ENCODE assay signal across 15 cellular contexts in genomic region chr12:124348659-124349380, GRCh38. TPM values are rescaled to one million over a fixed set of nuclear protein-coding genes. Genes with fewer than 3 reads are reported as not detected.
DNase-seq lines count a peak whose midpoint lies in the region; ATAC-seq, FAIRE-seq and TF ChIP-seq lines count a peak whose summit lies in the region.
"Had no signal": no experiment of that assay in that cellular context is flagged by ENCODE, and none has a peak within 500 bp of the region (broad histone marks: within the 10 kb centered on the region; RNA-seq: fewer than 3 reads in every experiment).

No MANE protein-coding gene starts in this region.

- H3K27me3 Mint-ChIP-seq in activated CD8-positive, alpha-beta T cell treated with anti-CD3 and anti-CD28 coated beads for 36 hours = no peaks in the 10 kb centered on the region
- H3K27me3 Mint-ChIP-seq in activated CD8-positive, alpha-beta T cell treated with anti-CD3 and anti-CD28 coated beads, Interleukin-2, amount 10 ng/mL, durations not matched to agents 7 days and 5 days (ENCODE audit: low read depth) = no peaks in the 10 kb centered on the region
- no peaks in the 10 kb centered on the region for H3K27me3 Mint-ChIP-seq in nephron progenitor cell (ENCODE audit: low read depth, poor library complexity)
- H3K27me3 Mint-ChIP-seq: CD4-positive, alpha-beta memory T cell; IgD-negative memory B cell had no signal

- DNase-seq in activated CD8-positive, alpha-beta T cell treated with anti-CD3 and anti-CD28 coated beads for 36 hours = no peak
- DNase-seq in activated CD8-positive, alpha-beta T cell treated with anti-CD3 and anti-CD28 coated beads, Interleukin-2, amount 10 ng/mL, durations not matched to agents 7 days and 5 days = no peak
- DNase-seq in bronchial epithelial cell (ENCODE audit: low read depth) (no peak), nephron progenitor cell (no peak), hippocampal formation (lab: John Stamatoyannopoulos, UW) (no peak), nucleus accumbens (lab: John Stamatoyannopoulos, UW) (no peak)
- DNase-seq: NCI-H187 treated with DMSO at 0.1 percent for 48 hours, NCI-H446, NCI-H69, SHP77 treated with DMSO at 0.1 percent for 48 hours had no signal

- no peaks in the 10 kb centered on the region for H3K27me3 ChIP-seq in bronchial epithelial cell (ENCODE audit: control insufficient read depth, insufficient read depth, low read length)

- H3K9me3 Mint-ChIP-seq in activated CD8-positive, alpha-beta T cell treated with anti-CD3 and anti-CD28 coated beads for 36 hours = no peaks in the 10 kb centered on the region
- no peaks in the 10 kb centered on the region for H3K9me3 Mint-ChIP-seq in activated CD8-positive, alpha-beta T cell treated with anti-CD3 and anti-CD28 coated beads, Interleukin-2, amount 10 ng/mL, durations not matched to agents 7 days and 5 days (ENCODE audit: insufficient read depth)
- no peaks in the 10 kb centered on the region for H3K9me3 Mint-ChIP-seq in nephron progenitor cell
- H3K9me3 Mint-ChIP-seq: CD4-positive, alpha-beta memory T cell; IgD-negative memory B cell had no signal

- no peak for TF ChIP-seq CTCF in activated CD8-positive, alpha-beta T cell treated with anti-CD3 and anti-CD28 coated beads for 36 hours (IDR thresholded peaks at IDR 0.05)
- no peak for TF ChIP-seq CTCF in bronchial epithelial cell (IDR thresholded peaks at IDR 0.05; ENCODE audit: insufficient read depth, low read length, severe bottlenecking)
- no peak for TF ChIP-seq CTCF in nephron progenitor cell (IDR thresholded peaks at IDR 0.05)

- peaks cover 17% of the 10 kb centered on the region for H3K36me3 Mint-ChIP-seq in activated CD8-positive, alpha-beta T cell treated with anti-CD3 and anti-CD28 coated beads for 36 hours (ENCODE audit: low read depth)
- H3K36me3 Mint-ChIP-seq in activated CD8-positive, alpha-beta T cell treated with anti-CD3 and anti-CD28 coated beads, Interleukin-2, amount 10 ng/mL, durations not matched to agents 7 days and 5 days (ENCODE audit: low read depth) = peaks cover 21% of the 10 kb centered on the region
- H3K36me3 Mint-ChIP-seq in nephron progenitor cell (ENCODE audit: low read depth) = peaks cover 24% of the 10 kb centered on the region

- H3K4me1 Mint-ChIP-seq in activated CD8-positive, alpha-beta T cell treated with anti-CD3 and anti-CD28 coated beads for 36 hours (ENCODE audit: low read depth) = no peaks in the 10 kb centered on the region
- H3K4me1 Mint-ChIP-seq in activated CD8-positive, alpha-beta T cell treated with anti-CD3 and anti-CD28 coated beads, Interleukin-2, amount 10 ng/mL, durations not matched to agents 7 days and 5 days (ENCODE audit: low read depth) = no peaks in the 10 kb centered on the region
- no peaks in the 10 kb centered on the region for H3K4me1 Mint-ChIP-seq in nephron progenitor cell
- H3K4me1 Mint-ChIP-seq: IgD-negative memory B cell had no signal

- intact Hi-C loops in activated CD8-positive, alpha-beta T cell treated with anti-CD3 and anti-CD28 coated beads for 36 hours (cut with micrococcal nuclease) = loop anchor here (10.0 kb wide), 1 partner anchor 416 kb away; no protein-coding TSS in a partner anchor

- H3K27ac Mint-ChIP-seq in activated CD8-positive, alpha-beta T cell treated with anti-CD3 and anti-CD28 coated beads for 36 hours = no peak overlapping the region
- no peak overlapping the region for H3K27ac Mint-ChIP-seq in activated CD8-positive, alpha-beta T cell treated with anti-CD3 and anti-CD28 coated beads, Interleukin-2, amount 10 ng/mL, durations not matched to agents 7 days and 5 days
- peak overlapping the region; percentile 57 for H3K27ac Mint-ChIP-seq in nephron progenitor cell
- H3K27ac Mint-ChIP-seq: IgD-negative memory B cell had no signal

- H3K4me3 Mint-ChIP-seq in activated CD8-positive, alpha-beta T cell treated with anti-CD3 and anti-CD28 coated beads for 36 hours = no peak overlapping the region
- H3K4me3 Mint-ChIP-seq in activated CD8-positive, alpha-beta T cell treated with anti-CD3 and anti-CD28 coated beads, Interleukin-2, amount 10 ng/mL, durations not matched to agents 7 days and 5 days = no peak overlapping the region
- H3K4me3 Mint-ChIP-seq in nephron progenitor cell = no peak overlapping the region
- H3K4me3 Mint-ChIP-seq: CD4-positive, alpha-beta memory T cell had no signal

- peaks cover 41% of the 10 kb centered on the region for H3K36me3 ChIP-seq in bronchial epithelial cell (ENCODE audit: control insufficient read depth, insufficient read depth, low read length)

- POLR2A ChIA-PET in activated CD8-positive, alpha-beta T cell treated with anti-CD3 and anti-CD28 coated beads for 36 hours (lab: Charles Lee) = no interaction called here
- POLR2A ChIA-PET in activated CD8-positive, alpha-beta T cell treated with anti-CD3 and anti-CD28 coated beads, Interleukin-2, amount 10 ng/mL, durations not matched to agents 7 days and 5 days (lab: Charles Lee) = no interaction called here

- ATAC-seq in activated CD8-positive, alpha-beta T cell treated with anti-CD3 and anti-CD28 coated beads for 36 hours = peak; percentile 13
- no peak for ATAC-seq in activated CD8-positive, alpha-beta T cell treated with anti-CD3 and anti-CD28 coated beads, Interleukin-2, amount 10 ng/mL, durations not matched to agents 7 days and 5 days
- ATAC-seq in GM21576 (IDR thresholded peaks at IDR 0.05; ENCODE audit: unreplicated experiment) (no peak), HG03378 (IDR thresholded peaks at IDR 0.05; ENCODE audit: unreplicated experiment) (no peak)

- CTCF ChIA-PET in activated CD8-positive, alpha-beta T cell treated with anti-CD3 and anti-CD28 coated beads for 36 hours (lab: Charles Lee) = interaction anchor here (0.6 to 1.0 kb wide), 3 partner anchors 266 to 423 kb away, joined by 3 to 4 read pairs (median 3); no protein-coding TSS in a partner anchor
- CTCF ChIA-PET in activated CD8-positive, alpha-beta T cell treated with anti-CD3 and anti-CD28 coated beads, Interleukin-2, amount 10 ng/mL, durations not matched to agents 7 days and 5 days (lab: Charles Lee) = interaction anchor here (1.1 kb wide), 1 partner anchor 417 kb away, joined by 5 read pairs; no protein-coding TSS in a partner anchor

- FAIRE-seq in bronchial epithelial cell (lab: Jason Lieb, UNC) = peak; percentile 7

- no peak overlapping the region for H3K4me3 ChIP-seq in bronchial epithelial cell (ENCODE audit: low read depth, low read length)
- H3K4me3 ChIP-seq: GM23248 had no signal

RNA-seq across cellular contexts. Expression of gene RFLNA, which starts 53.9 kb away (rescaled TPM):
- total RNA-seq in activated CD8-positive, alpha-beta T cell treated with anti-CD3 and anti-CD28 coated beads for 36 hours = not detected
- not detected for total RNA-seq in activated CD8-positive, alpha-beta T cell treated with anti-CD3 and anti-CD28 coated beads, Interleukin-2, amount 10 ng/mL, durations not matched to agents 7 days and 5 days
- total RNA-seq in bronchial epithelial cell = not detected in 2 replicates
- total RNA-seq: CD4-positive, alpha-beta memory T cell had no signal
